ENCODE assay signal across 13 cellular contexts in genomic region chr7:69610675-69611037, GRCh38.
"Had no signal": no experiment of that assay in that cellular context is flagged by ENCODE, and none has a peak within 500 bp of the region (broad histone marks: within the 10 kb centered on the region; RNA-seq: fewer than 3 reads in every experiment).

No MANE protein-coding gene starts in this region.

- H3K4me1 ChIP-seq: ascending aorta, tibial artery had no signal

- H3K36me3 Mint-ChIP-seq: naive thymus-derived CD8-positive, alpha-beta T cell had no signal

- H3K27me3 ChIP-seq: ascending aorta, dorsolateral prefrontal cortex, esophagus muscularis mucosa, tibial artery, uterus had no signal

- H3K4me3 ChIP-seq: ascending aorta, dorsolateral prefrontal cortex, esophagus muscularis mucosa, mucosa of descending colon, tibial artery, uterus had no signal

- H3K36me3 ChIP-seq: ascending aorta, esophagus muscularis mucosa, tibial artery, uterus had no signal

- H3K4me1 Mint-ChIP-seq: activated naive CD8-positive, alpha-beta T cell treated with anti-CD3 and anti-CD28 coated beads, Interleukin-2, amount 50 U/mL, for 24 hours; naive thymus-derived CD8-positive, alpha-beta T cell had no signal

- ATAC-seq: activated CD8-positive, alpha-beta T cell treated with anti-CD3 and anti-CD28 coated beads, Interleukin-2, amount 10 ng/mL, durations not matched to agents 7 days and 5 days; activated naive CD8-positive, alpha-beta T cell treated with anti-CD3 and anti-CD28 coated beads, Interleukin-2, amount 50 U/mL, for 24 hours; mucosa of descending colon; naive thymus-derived CD8-positive, alpha-beta T cell had no signal

- H3K4me3 Mint-ChIP-seq: activated CD8-positive, alpha-beta T cell treated with anti-CD3 and anti-CD28 coated beads, Interleukin-2, amount 10 ng/mL, durations not matched to agents 7 days and 5 days; activated naive CD8-positive, alpha-beta T cell treated with anti-CD3 and anti-CD28 coated beads, Interleukin-2, amount 50 U/mL, for 24 hours; naive thymus-derived CD8-positive, alpha-beta T cell had no signal

- H3K9me3 Mint-ChIP-seq: activated naive CD8-positive, alpha-beta T cell treated with anti-CD3 and anti-CD28 coated beads, Interleukin-2, amount 50 U/mL, for 24 hours; naive thymus-derived CD8-positive, alpha-beta T cell had no signal

- H3K27ac Mint-ChIP-seq: activated CD8-positive, alpha-beta T cell treated with anti-CD3 and anti-CD28 coated beads, Interleukin-2, amount 10 ng/mL, durations not matched to agents 7 days and 5 days; activated naive CD8-positive, alpha-beta T cell treated with anti-CD3 and anti-CD28 coated beads, Interleukin-2, amount 50 U/mL, for 24 hours; naive thymus-derived CD8-positive, alpha-beta T cell had no signal

- H3K27ac ChIP-seq: ascending aorta, dorsolateral prefrontal cortex, esophagus muscularis mucosa, tibial artery, uterus had no signal

- DNase-seq: activated CD4-positive, alpha-beta T cell treated with anti-CD3 and anti-CD28 coated beads for 4 hours; activated CD8-positive, alpha-beta T cell treated with anti-CD3 and anti-CD28 coated beads, Interleukin-2, amount 10 ng/mL, durations not matched to agents 7 days and 5 days; activated naive CD4-positive, alpha-beta T cell treated with Interleukin-2 at 50 U/mL for 16 hours; activated naive CD8-positive, alpha-beta T cell treated with anti-CD3 and anti-CD28 coated beads, Interleukin-2, amount 50 U/mL, for 24 hours; dorsolateral prefrontal cortex; mucosa of descending colon; naive thymus-derived CD8-positive, alpha-beta T cell; posterior cingulate gyrus; stimulated activated CD4-positive, alpha-beta T cell treated with anti-CD3 and anti-CD28 coated beads, Interleukin-15, amount 100 ng/mL, for 24 hours; tibial artery; uterus had no signal

- H3K9me3 ChIP-seq: ascending aorta, esophagus muscularis mucosa, mucosa of descending colon, tibial artery, uterus had no signal
